In genomic region chr14:76307786-76308780, GRCh38 we compare ENCODE assay signal across 19 cellular contexts.
"Had no signal": no experiment of that assay in that cellular context is flagged by ENCODE, and none has a peak within 500 bp of the region (broad histone marks: within the 10 kb centered on the region; RNA-seq: fewer than 3 reads in every experiment).

No MANE protein-coding gene starts in this region.

- H3K4me3 ChIP-seq: body of pancreas, gastrocnemius medialis, heart right ventricle, mucosa of descending colon, stomach, testis had no signal

- H3K4me3 Mint-ChIP-seq: activated CD4-positive, alpha-beta memory T cell treated with anti-CD3 and anti-CD28 coated beads, Interleukin-2, amount 10 ng/mL, durations not matched to agents 7 days and 5 days; activated naive CD8-positive, alpha-beta T cell treated with anti-CD3 and anti-CD28 coated beads for 36 hours; central memory CD8-positive, alpha-beta T cell; T-helper 1 cell treated with Interleukin-12 subunit alpha and Interleukin-12 subunit beta and Interleukin-4 antibody, amounts not matched to agents 30 μg/mL and 1 μg/mL, for 36 hours had no signal

- H3K4me1 Mint-ChIP-seq: activated CD4-positive, alpha-beta memory T cell treated with anti-CD3 and anti-CD28 coated beads, Interleukin-2, amount 10 ng/mL, durations not matched to agents 7 days and 5 days had no signal

- DNase-seq: activated CD4-positive, alpha-beta memory T cell treated with anti-CD3 and anti-CD28 coated beads, Interleukin-2, amount 10 ng/mL, durations not matched to agents 7 days and 5 days; activated CD4-positive, alpha-beta T cell treated with anti-CD3 and anti-CD28 coated beads for 4 hours; activated gamma-delta T cell treated with Interleukin-2 at 50 U/mL for 16 hours; activated naive CD8-positive, alpha-beta T cell treated with anti-CD3 and anti-CD28 coated beads for 36 hours; activated T-cell treated with anti-CD3 and anti-CD28 coated beads, Interleukin-2, amount 50 U/mL, for 48 hours; amygdala; body of pancreas; cortex of kidney; effector CD8-positive, alpha-beta T cell; gastrocnemius medialis; heart right ventricle; mucosa of descending colon; naive thymus-derived CD4-positive, alpha-beta T cell; stimulated activated CD4-positive, alpha-beta T cell treated with anti-CD3 and anti-CD28 coated beads, Interleukin-1b, Interleukin-23, amount 100 ng/mL, for 48 hours; stomach; testis had no signal

- H3K27ac Mint-ChIP-seq: activated CD4-positive, alpha-beta memory T cell treated with anti-CD3 and anti-CD28 coated beads, Interleukin-2, amount 10 ng/mL, durations not matched to agents 7 days and 5 days; activated naive CD8-positive, alpha-beta T cell treated with anti-CD3 and anti-CD28 coated beads for 36 hours; naive thymus-derived CD4-positive, alpha-beta T cell; T-helper 1 cell treated with Interleukin-12 subunit alpha and Interleukin-12 subunit beta and Interleukin-4 antibody, amounts not matched to agents 30 μg/mL and 1 μg/mL, for 36 hours had no signal

- H3K36me3 Mint-ChIP-seq: activated naive CD8-positive, alpha-beta T cell treated with anti-CD3 and anti-CD28 coated beads for 36 hours; naive thymus-derived CD4-positive, alpha-beta T cell had no signal

- ATAC-seq: body of pancreas; gastrocnemius medialis; heart right ventricle; left lobe of liver; mucosa of descending colon; naive thymus-derived CD4-positive, alpha-beta T cell had no signal

- H3K9me3 Mint-ChIP-seq: activated CD4-positive, alpha-beta memory T cell treated with anti-CD3 and anti-CD28 coated beads, Interleukin-2, amount 10 ng/mL, durations not matched to agents 7 days and 5 days; activated naive CD8-positive, alpha-beta T cell treated with anti-CD3 and anti-CD28 coated beads for 36 hours; central memory CD8-positive, alpha-beta T cell; T-helper 1 cell treated with Interleukin-12 subunit alpha and Interleukin-12 subunit beta and Interleukin-4 antibody, amounts not matched to agents 30 μg/mL and 1 μg/mL, for 36 hours had no signal
